28 cellular contexts compared by ENCODE assay signal in the genomic region with DNA sequence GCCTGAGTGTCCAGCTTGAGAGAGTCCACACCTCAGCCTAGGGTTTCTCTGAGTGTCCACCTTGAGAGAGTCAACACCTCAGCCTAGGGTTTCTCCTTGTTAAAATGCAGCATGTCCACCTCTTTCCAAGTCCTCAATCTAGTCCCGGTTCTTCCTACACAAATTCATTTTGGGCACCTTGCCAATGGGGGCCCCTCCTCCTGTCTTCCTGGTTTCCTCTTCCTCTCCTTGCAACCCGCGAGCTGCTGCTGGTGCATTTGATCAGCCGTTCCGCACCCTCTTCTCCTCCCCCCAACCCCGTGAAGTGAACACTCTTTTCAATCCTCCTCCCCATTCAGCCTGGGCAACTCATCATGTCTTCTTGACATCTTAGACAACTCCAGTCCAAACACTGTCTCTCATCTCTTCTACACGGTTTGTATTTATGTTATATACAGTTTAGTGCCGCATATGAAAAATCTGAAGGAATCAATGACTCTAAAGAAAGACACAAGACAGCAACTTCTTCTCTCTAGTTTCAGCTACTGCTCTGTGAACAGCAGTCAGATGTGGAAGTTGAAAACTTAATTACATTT.
"Had no signal": no experiment of that assay in that cellular context is flagged by ENCODE, and none has a peak within 500 bp of the region (broad histone marks: within the 10 kb centered on the region; RNA-seq: fewer than 3 reads in every experiment).

No MANE protein-coding gene starts in this region.

- H3K27ac ChIP-seq: ascending aorta, cardiac muscle cell, right lobe of liver, testis, transverse colon, VCaP had no signal

- H3K4me3 ChIP-seq: ascending aorta, cardiac muscle cell, right lobe of liver, testis, transverse colon had no signal

- H3K4me1 Mint-ChIP-seq: activated naive CD8-positive, alpha-beta T cell treated with anti-CD3 and anti-CD28 coated beads for 36 hours; endodermal cell had no signal

- H3K9me3 Mint-ChIP-seq: activated CD4-positive, alpha-beta memory T cell treated with anti-CD3 and anti-CD28 coated beads for 36 hours; activated naive CD4-positive, alpha-beta T cell treated with anti-CD3 and anti-CD28 coated beads for 36 hours; activated naive CD8-positive, alpha-beta T cell treated with anti-CD3 and anti-CD28 coated beads for 36 hours; activated T-helper 1 cell treated with anti-CD3 and anti-CD28 coated beads, Interleukin-12 subunit alpha, Interleukin-12 subunit beta, Interleukin-2, Interleukin-4 antibody, amounts not matched to agents 30 ng/mL and 10 ng/mL and 1 ng/mL, durations not matched to agents 14 hours and 24 hours and 36 hours; endodermal cell; memory B cell; naive thymus-derived CD8-positive, alpha-beta T cell; T-helper 1 cell treated with Interleukin-12 subunit alpha and Interleukin-12 subunit beta and Interleukin-4 antibody, amounts not matched to agents 30 μg/mL and 1 μg/mL, for 36 hours had no signal

- H3K36me3 Mint-ChIP-seq: activated CD4-positive, alpha-beta memory T cell treated with anti-CD3 and anti-CD28 coated beads for 36 hours; activated naive CD8-positive, alpha-beta T cell treated with anti-CD3 and anti-CD28 coated beads for 36 hours; brain; memory B cell; naive thymus-derived CD8-positive, alpha-beta T cell had no signal

- H3K4me1 ChIP-seq: right lobe of liver, testis had no signal

- H3K36me3 ChIP-seq: ascending aorta, cardiac muscle cell, right lobe of liver, transverse colon had no signal

- DNase-seq: activated CD4-positive, alpha-beta memory T cell treated with anti-CD3 and anti-CD28 coated beads for 36 hours; activated CD4-positive, alpha-beta T cell treated with anti-CD3 and anti-CD28 coated beads for 4 hours; activated CD8-positive, alpha-beta memory T cell treated with anti-CD3 and anti-CD28 coated beads, Interleukin-2, amount 50 U/mL, for 4 hours; activated effector memory CD4-positive, alpha-beta T cell treated with anti-CD3 and anti-CD28 coated beads, Interleukin-2, amount 50 U/mL, for 16 hours; activated naive CD4-positive, alpha-beta T cell treated with anti-CD3 and anti-CD28 coated beads for 36 hours; activated naive CD8-positive, alpha-beta T cell treated with anti-CD3 and anti-CD28 coated beads for 36 hours; activated T-cell treated with anti-CD3 and anti-CD28 coated beads, Interleukin-2, amount 50 U/mL, for 1 hour; cortex of kidney; foreskin fibroblast; hippocampal formation; left cardiac atrium; naive thymus-derived CD8-positive, alpha-beta T cell; right lobe of liver; stimulated activated CD4-positive, alpha-beta T cell treated with anti-CD3 and anti-CD28 coated beads, Interleukin-4, amount 100 ng/mL, for 1 hour; stimulated activated naive CD8-positive, alpha-beta T cell treated with anti-CD3 and anti-CD28 coated beads, Interleukin-15, Interleukin-2, amounts not matched to agents 100 U/mL and 50 U/mL, for 24 hours; T-helper 9 cell; testis; transverse colon had no signal

- H3K4me3 Mint-ChIP-seq: activated CD4-positive, alpha-beta memory T cell treated with anti-CD3 and anti-CD28 coated beads for 36 hours; activated naive CD4-positive, alpha-beta T cell treated with anti-CD3 and anti-CD28 coated beads for 36 hours; activated naive CD8-positive, alpha-beta T cell treated with anti-CD3 and anti-CD28 coated beads for 36 hours; activated T-helper 1 cell treated with anti-CD3 and anti-CD28 coated beads, Interleukin-12 subunit alpha, Interleukin-12 subunit beta, Interleukin-2, Interleukin-4 antibody, amounts not matched to agents 30 ng/mL and 10 ng/mL and 1 ng/mL, durations not matched to agents 14 hours and 24 hours and 36 hours; brain; endodermal cell; memory B cell; naive thymus-derived CD8-positive, alpha-beta T cell; T-helper 1 cell treated with Interleukin-12 subunit alpha and Interleukin-12 subunit beta and Interleukin-4 antibody, amounts not matched to agents 30 μg/mL and 1 μg/mL, for 36 hours had no signal

- H3K9me3 ChIP-seq: ascending aorta, right lobe of liver, testis, transverse colon had no signal

- H3K27ac Mint-ChIP-seq: activated CD4-positive, alpha-beta memory T cell treated with anti-CD3 and anti-CD28 coated beads for 36 hours; activated naive CD4-positive, alpha-beta T cell treated with anti-CD3 and anti-CD28 coated beads for 36 hours; activated naive CD8-positive, alpha-beta T cell treated with anti-CD3 and anti-CD28 coated beads for 36 hours; activated T-helper 1 cell treated with anti-CD3 and anti-CD28 coated beads, Interleukin-12 subunit alpha, Interleukin-12 subunit beta, Interleukin-2, Interleukin-4 antibody, amounts not matched to agents 30 ng/mL and 10 ng/mL and 1 ng/mL, durations not matched to agents 14 hours and 24 hours and 36 hours; endodermal cell; memory B cell; naive thymus-derived CD8-positive, alpha-beta T cell; progenitor cell of endocrine pancreas; T-helper 1 cell treated with Interleukin-12 subunit alpha and Interleukin-12 subunit beta and Interleukin-4 antibody, amounts not matched to agents 30 μg/mL and 1 μg/mL, for 36 hours had no signal

- H3K27me3 ChIP-seq: ascending aorta, cardiac muscle cell, right lobe of liver, testis, transverse colon had no signal

- H3K27me3 Mint-ChIP-seq: brain had no signal

- ATAC-seq: esophagus mucosa; left cardiac atrium; naive thymus-derived CD8-positive, alpha-beta T cell; right lobe of liver; stimulated activated naive CD8-positive, alpha-beta T cell treated with anti-CD3 and anti-CD28 coated beads, Interleukin-15, Interleukin-2, amounts not matched to agents 100 U/mL and 50 U/mL, for 24 hours had no signal
